ENCODE assay signal across 23 cellular contexts in the genomic region with DNA sequence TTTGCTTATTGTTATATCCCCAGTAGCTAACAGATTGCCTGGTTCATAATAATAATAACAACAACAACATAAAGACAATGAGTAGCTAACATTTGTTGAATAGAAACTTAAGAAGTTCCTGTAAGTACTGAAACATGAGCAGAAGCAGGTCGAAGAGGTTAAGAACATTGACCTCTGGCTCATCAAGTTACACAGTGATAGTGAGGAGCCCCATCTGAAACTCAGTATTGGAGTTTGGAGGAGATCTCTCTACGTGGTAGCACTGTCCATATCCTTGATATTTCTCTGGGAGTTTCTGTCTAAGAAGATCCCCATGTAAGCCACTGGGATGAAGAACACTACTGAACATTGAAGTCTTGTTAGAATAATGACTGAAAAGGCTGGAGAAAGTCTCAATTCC.
DNase-seq lines count a peak whose midpoint lies in the region; ATAC-seq, FAIRE-seq and TF ChIP-seq lines count a peak whose summit lies in the region.
"Had no signal": no experiment of that assay in that cellular context is flagged by ENCODE, and none has a peak within 500 bp of the region (broad histone marks: within the 10 kb centered on the region; RNA-seq: fewer than 3 reads in every experiment).

No MANE protein-coding gene starts in this region.

- no peak overlapping the region for H3K4me3 Mint-ChIP-seq in CD8-positive, alpha-beta memory T cell
- H3K4me3 Mint-ChIP-seq: CD14-positive monocyte; CD4-positive, alpha-beta T cell; GM23338; H9; HFFc6 had no signal

- FAIRE-seq in K562 (lab: Jason Lieb, UNC), result no peak
- FAIRE-seq: A549, G401.6, GM12892 had no signal

- H3K4me2 ChIP-seq in K562 (ENCODE audit: insufficient read depth, low read length), result no peak overlapping the region
- H3K4me2 ChIP-seq: A549, GM23338 had no signal

- no peaks in the 10 kb centered on the region for H3K79me2 ChIP-seq in K562 (ENCODE audit: control insufficient read depth, insufficient read depth, low read length)

- H3K4me1 ChIP-seq in K562 (replicated peaks in 1 of 2; ENCODE audit: control insufficient read depth in 2 of 2, insufficient read depth in 2 of 2, low read length in 2 of 2), result peaks cover 0 to 31% of the 10 kb centered on the region in 2 experiments; a peak in 3 of 5 replicates
- H3K4me1 ChIP-seq in CD8-positive, alpha-beta memory T cell (ENCODE audit: insufficient read depth, low read length), result no peaks in the 10 kb centered on the region
- no peaks in the 10 kb centered on the region for H3K4me1 ChIP-seq in ovary (ENCODE audit: insufficient read depth)
- H3K4me1 ChIP-seq: A549, BE2C had no signal

- no peak for TF ChIP-seq CTCF in K562 (IDR thresholded peaks at IDR 0.05 in 2 of 3, conservative IDR thresholded peaks at IDR 0.05 in 1 of 3; ENCODE audit: insufficient read depth in 2 of 3, low read depth in 1 of 3, low read length in 3 of 3)
- TF ChIP-seq CTCF in ovary (IDR thresholded peaks at IDR 0.05), result no peak

- H3K36me3 ChIP-seq in K562 (ENCODE audit: control insufficient read depth, insufficient read depth, low read length) (no peaks in the 10 kb centered on the region; the same call in 2 of the 3 replicates), ovary (no peaks in the 10 kb centered on the region)
- no peaks in the 10 kb centered on the region for H3K36me3 ChIP-seq in CD8-positive, alpha-beta memory T cell (ENCODE audit: insufficient read depth, low read length)
- H3K36me3 ChIP-seq: BE2C; BLaER1 treated with 17β-estradiol and CSF1 and Interleukin-3, amounts not matched to agents 10 nM and 100 nM had no signal

- H3K36me3 Mint-ChIP-seq in CD8-positive, alpha-beta memory T cell, result no peaks in the 10 kb centered on the region
- H3K36me3 Mint-ChIP-seq: CD14-positive monocyte had no signal

- TF ChIP-seq EP300 in K562 (IDR thresholded peaks at IDR 0.05; ENCODE audit: low read length), result no peak
- TF ChIP-seq EP300 in ovary (IDR thresholded peaks at IDR 0.05), result no peak

- H3K4me3 ChIP-seq in K562 (no peak overlapping the region), ovary (no peak overlapping the region)
- H3K4me3 ChIP-seq in CD8-positive, alpha-beta memory T cell (ENCODE audit: low read length), result no peak overlapping the region
- H3K4me3 ChIP-seq: A549; BLaER1 treated with 17β-estradiol and CSF1 and Interleukin-3, amounts not matched to agents 10 nM and 100 nM; GM23338 had no signal

- peak; percentile 84 for ATAC-seq in K562
- no peak for ATAC-seq in HG03280 (IDR thresholded peaks at IDR 0.05; ENCODE audit: unreplicated experiment)
- ATAC-seq: A549, GM23338 had no signal

- TF ChIP-seq POLR2A in K562 (conservative IDR thresholded peaks at IDR 0.05), result no peak
- TF ChIP-seq POLR2A in ovary (IDR thresholded peaks at IDR 0.05), result no peak

- H3K9me3 Mint-ChIP-seq in CD8-positive, alpha-beta memory T cell, result peaks cover 0 to 9% (median 4%) of the 10 kb centered on the region in 5 donors
- H3K9me3 Mint-ChIP-seq: CD4-positive, alpha-beta T cell; GM23338; H9; HFFc6 had no signal

- peaks cover 4% of the 10 kb centered on the region for H3K9me3 ChIP-seq in K562 (replicated peaks; ENCODE audit: control insufficient read depth, insufficient read depth, low read depth, low read length)
- H3K9me3 ChIP-seq in CD8-positive, alpha-beta memory T cell (ENCODE audit: low read length), result no peaks in the 10 kb centered on the region
- H3K9me3 ChIP-seq in ovary, result no peaks in the 10 kb centered on the region
- H3K9me3 ChIP-seq: A549; BE2C; BLaER1 treated with 17β-estradiol and CSF1 and Interleukin-3, amounts not matched to agents 10 nM and 100 nM had no signal

- POLR2A ChIA-PET in K562 (lab: Yijun Ruan, JAX), result no interaction called here
- POLR2A ChIA-PET in CD8-positive, alpha-beta memory T cell (lab: Charles Lee), result no interaction called here

- H3K27me3 Mint-ChIP-seq in CD8-positive, alpha-beta memory T cell, result no peaks in the 10 kb centered on the region
- H3K27me3 Mint-ChIP-seq: CD4-positive, alpha-beta T cell had no signal

- TF ChIP-seq RAD21 in K562 (CRISPR knock-in tag; conservative IDR thresholded peaks at IDR 0.05 in 1 of 2, IDR thresholded peaks at IDR 0.05 in 1 of 2), result no peak

- peak overlapping the region; percentile 84 for H2AFZ ChIP-seq in K562 (ENCODE audit: low read depth, low read length)
- H2AFZ ChIP-seq: GM23338 had no signal

- H3K9ac ChIP-seq in K562 (ENCODE audit: insufficient read depth in 1 of 2, low read depth in 2 of 2, low read length in 2 of 2), result no peak overlapping the region
- H3K9ac ChIP-seq: BLaER1 treated with 17β-estradiol and CSF1 and Interleukin-3, amounts not matched to agents 10 nM and 100 nM had no signal

- H3K27ac ChIP-seq in K562 (ENCODE audit: extremely low read depth, low read depth, low read length), result peak overlapping the region; percentile 49; the same call in 1 of the 3 replicates
- no peak overlapping the region for H3K27ac ChIP-seq in CD8-positive, alpha-beta memory T cell (ENCODE audit: low read depth, low read length)
- no peak overlapping the region for H3K27ac ChIP-seq in ovary
- H3K27ac ChIP-seq: A549; BLaER1 treated with 17β-estradiol and CSF1 and Interleukin-3, amounts not matched to agents 10 nM and 100 nM had no signal

- DNase-seq in LHCN-M2 (ENCODE audit: low read depth) (peak; percentile 39), K562 (ENCODE audit: extremely low read depth in 1 of 4, low spot score in 3 of 4) (peak in 2 of 4 experiments; percentile 9 to 50), left kidney (ENCODE audit: low read depth, low spot score) (peak; percentile 8), ovary (no peak), foreskin melanocyte (no peak)
- DNase-seq in CD8-positive, alpha-beta memory T cell, result no peak
- DNase-seq: 8988T; ACHN; AML-193; BE2C; CD4-positive, alpha-beta T cell; COR-L47; DMS153; DND-41; H9; HFFc6 had no signal

- H4K20me1 ChIP-seq in K562 (replicated peaks; ENCODE audit: control insufficient read depth, insufficient read depth, low read length), result no peaks in the 10 kb centered on the region
- H4K20me1 ChIP-seq: BLaER1 treated with 17β-estradiol and CSF1 and Interleukin-3, amounts not matched to agents 10 nM and 100 nM had no signal

- no peaks in the 10 kb centered on the region for H3K9me1 ChIP-seq in K562 (ENCODE audit: control insufficient read depth, insufficient read depth, low read length)

- H3K27me3 ChIP-seq in K562 (ENCODE audit: control insufficient read depth in 2 of 2, insufficient read depth in 2 of 2, low read length in 2 of 2) (no peaks in the 10 kb centered on the region), ovary (no peaks in the 10 kb centered on the region)
- H3K27me3 ChIP-seq in CD8-positive, alpha-beta memory T cell (ENCODE audit: insufficient read depth, low read length, poor library complexity, severe bottlenecking), result no peaks in the 10 kb centered on the region
- H3K27me3 ChIP-seq: BE2C; BLaER1 treated with 17β-estradiol and CSF1 and Interleukin-3, amounts not matched to agents 10 nM and 100 nM had no signal

- CTCF ChIA-PET in K562 (lab: Yijun Ruan, JAX; ENCODE audit: low intra/inter-chr PET ratio), result no interaction called here
- CTCF ChIA-PET in CD8-positive, alpha-beta memory T cell (lab: Charles Lee), result no interaction called here

- intact Hi-C loops in K562 (cut with micrococcal nuclease) (no loop called here), ovary (cut with DNase I) (no loop called here)

- 0% methylated on average over 2 of the region's 2 CpGs for whole genome bisulfite sequencing in K562 (ENCODE audit: insufficient coverage, low coverage, missing lambda C conversion rate)
- 78 to 91% (median 84%) methylated on average over 2 of the region's 2 CpGs for WGBS in ovary, 3 donors

- H3K4me1 Mint-ChIP-seq in CD8-positive, alpha-beta memory T cell, result no peaks in the 10 kb centered on the region
- H3K4me1 Mint-ChIP-seq: CD14-positive monocyte, GM23338, H9 had no signal

- BruUV-seq in K562 (replicated peaks; lab: Mats Ljungman, UMichigan), result no TSS peak

- in situ Hi-C loops in K562 (cut with MboI), result no loop called here

- H3K27ac Mint-ChIP-seq in CD8-positive, alpha-beta memory T cell, result no peak overlapping the region
- H3K27ac Mint-ChIP-seq: CD14-positive monocyte; CD4-positive, alpha-beta T cell; GM23338; H9; HFFc6 had no signal

TF ChIP-seq in K562, 482 proteins besides CTCF, POLR2A, EP300 and RAD21 (continues in another document):
- no peak for TF ChIP-seq RBFOX2 (IDR thresholded peaks at IDR 0.05; ENCODE audit: low read depth, low read length)
- no peak for TF ChIP-seq HDAC6 (IDR thresholded peaks at IDR 0.05; ENCODE audit: low read depth, low read length)
- TF ChIP-seq, protein P1, sequence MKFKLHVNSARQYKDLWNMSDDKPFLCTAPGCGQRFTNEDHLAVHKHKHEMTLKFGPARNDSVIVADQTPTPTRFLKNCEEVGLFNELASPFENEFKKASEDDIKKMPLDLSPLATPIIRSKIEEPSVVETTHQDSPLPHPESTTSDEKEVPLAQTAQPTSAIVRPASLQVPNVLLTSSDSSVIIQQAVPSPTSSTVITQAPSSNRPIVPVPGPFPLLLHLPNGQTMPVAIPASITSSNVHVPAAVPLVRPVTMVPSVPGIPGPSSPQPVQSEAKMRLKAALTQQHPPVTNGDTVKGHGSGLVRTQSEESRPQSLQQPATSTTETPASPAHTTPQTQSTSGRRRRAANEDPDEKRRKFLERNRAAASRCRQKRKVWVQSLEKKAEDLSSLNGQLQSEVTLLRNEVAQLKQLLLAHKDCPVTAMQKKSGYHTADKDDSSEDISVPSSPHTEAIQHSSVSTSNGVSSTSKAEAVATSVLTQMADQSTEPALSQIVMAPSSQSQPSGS (CRISPR knock-in tag; IDR thresholded peaks at IDR 0.05), result no peak
- no peak for TF ChIP-seq USF2 (CRISPR knock-in tag; IDR thresholded peaks at IDR 0.05)
- no peak for TF ChIP-seq ZNF583 (CRISPR knock-in tag; IDR thresholded peaks at IDR 0.05)
- TF ChIP-seq TRIM25 (IDR thresholded peaks at IDR 0.05; ENCODE audit: borderline replicate concordance), result no peak

Comparison
In these comparisons a context has a peak if more than half of its experiments do, and no peak if none do; other contexts are left out.
1. DNase-seq: peak in LHCN-M2 (single experiment) and left kidney (single experiment); none in CD8-positive, alpha-beta memory T cell (0 of 5), ovary (0 of 5) and foreskin melanocyte (single experiment).